Comparison of ENCODE assay signal across 7 cellular contexts in the genomic region with DNA sequence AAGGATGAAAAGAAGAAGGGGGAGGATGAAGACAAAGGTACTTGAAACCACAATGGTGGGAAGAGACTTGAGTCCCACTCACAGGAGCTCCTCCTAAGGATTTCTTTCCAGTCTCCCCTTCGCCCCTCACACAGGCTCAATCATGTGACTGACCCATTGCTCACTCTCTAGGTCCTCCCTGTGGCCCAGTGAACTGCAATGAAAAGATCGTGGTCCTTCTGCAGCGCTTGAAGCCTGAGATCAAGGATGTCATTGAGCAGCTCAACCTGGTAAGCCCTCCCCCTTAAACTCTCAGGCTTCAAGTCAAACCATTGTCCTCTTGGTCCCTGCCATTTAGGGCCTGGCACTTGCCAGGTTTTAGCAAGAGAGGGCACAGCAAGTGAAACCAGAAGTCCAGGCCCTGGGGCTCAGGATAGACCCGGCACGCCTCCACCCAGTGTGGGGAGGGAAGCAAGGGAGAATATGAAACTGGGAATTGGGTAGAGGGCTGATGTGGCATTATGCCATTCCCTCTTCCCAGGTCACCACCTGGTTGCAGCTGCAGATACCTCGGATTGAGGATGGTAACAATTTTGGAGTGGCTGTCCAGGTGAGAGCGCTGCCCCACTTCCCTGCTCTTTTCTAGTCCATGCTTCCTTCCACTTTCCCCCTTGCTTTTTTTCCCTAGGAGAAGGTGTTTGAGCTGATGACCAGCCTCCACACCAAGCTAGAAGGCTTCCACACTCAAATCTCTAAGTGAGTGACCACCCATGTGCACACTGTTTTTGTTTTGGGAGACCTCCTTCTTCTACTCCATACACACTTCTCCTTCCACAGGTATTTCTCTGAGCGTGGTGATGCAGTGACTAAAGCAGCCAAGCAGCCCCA. TPM values are rescaled to one million over a fixed set of nuclear protein-coding genes. Genes with fewer than 3 reads are reported as not detected.
DNase-seq lines count a peak whose midpoint lies in the region; ATAC-seq and TF ChIP-seq lines count a peak whose summit lies in the region.
"Had no signal": no experiment of that assay in that cellular context is flagged by ENCODE, and none has a peak within 500 bp of the region (broad histone marks: within the 10 kb centered on the region; RNA-seq: fewer than 3 reads in every experiment).

No MANE protein-coding gene starts in this region.

- H3K4me1 ChIP-seq in heart right ventricle, result peaks cover 14 to 66% (median 48%) of the 10 kb centered on the region in 9 donors
- H3K4me1 ChIP-seq in vagina, result peaks cover 52% of the 10 kb centered on the region

- H3K9me3 Mint-ChIP-seq in effector memory CD8-positive, alpha-beta T cell, result no peaks in the 10 kb centered on the region

- H3K27ac Mint-ChIP-seq in effector memory CD8-positive, alpha-beta T cell, result peak overlapping the region in 1 of 2 donors; percentile 87

- whole genome bisulfite sequencing in heart right ventricle, 2 donors, result 85 to 93% methylated on average over 8 of the region's 8 CpGs

- no peak for DNase-seq in heart right ventricle
- no peak for DNase-seq in cardiac septum (ENCODE audit: low spot score)
- DNase-seq in effector memory CD8-positive, alpha-beta T cell, result no peak
- DNase-seq in vagina (ENCODE audit: extremely low spot score in 2 of 2), result no peak
- DNase-seq in MG63, result no peak
- no peak for DNase-seq in DMS 273 treated with DMSO at 0.1 percent for 48 hours (lab: John Stamatoyannopoulos, UW)
- DNase-seq: central memory CD4-positive, alpha-beta T cell had no signal

- H3K4me3 ChIP-seq in heart right ventricle (peak overlapping the region in 1 of 10 donors; percentile 99), vagina (no peak overlapping the region), MG63 (no peak overlapping the region)

- no peak for ATAC-seq in heart right ventricle
- no peak for ATAC-seq in effector memory CD8-positive, alpha-beta T cell (replicated peaks)

- intact Hi-C loops in heart right ventricle (cut with DNase I), result no loop called here
- intact Hi-C loops in cardiac septum (cut with DNase I), result loop anchor here (2.0 kb wide), 1 partner anchor 23 kb away; the partner anchor contains the start of gene IRF9
- intact Hi-C loops in vagina (cut with DNase I), result no loop called here

- H3K9me3 ChIP-seq in heart right ventricle (no peaks in the 10 kb centered on the region), vagina (no peaks in the 10 kb centered on the region), MG63 (no peaks in the 10 kb centered on the region)

- no peak for TF ChIP-seq POLR2A in vagina (IDR thresholded peaks at IDR 0.05)

- H3K36me3 Mint-ChIP-seq in effector memory CD8-positive, alpha-beta T cell (ENCODE audit: insufficient read depth), result peaks cover 45% of the 10 kb centered on the region

- TF ChIP-seq CTCF in heart right ventricle (IDR thresholded peaks at IDR 0.05) (no peak), vagina (IDR thresholded peaks at IDR 0.05) (no peak)

- peak overlapping the region; percentile 84 to 96 for H3K4me3 Mint-ChIP-seq in effector memory CD8-positive, alpha-beta T cell

- H3K27ac ChIP-seq in heart right ventricle, result peak overlapping the region in 7 of 10 donors; percentile 5 to 99 (median 97)
- H3K27ac ChIP-seq in vagina, result peak overlapping the region; percentile 10

- H3K27me3 ChIP-seq in heart right ventricle (no peaks in the 10 kb centered on the region), vagina (no peaks in the 10 kb centered on the region), MG63 (no peaks in the 10 kb centered on the region)

- H3K27me3 Mint-ChIP-seq in effector memory CD8-positive, alpha-beta T cell, result no peaks in the 10 kb centered on the region

- peaks cover 36 to 44% of the 10 kb centered on the region in 2 donors for H3K4me1 Mint-ChIP-seq in effector memory CD8-positive, alpha-beta T cell (ENCODE audit: low read depth in 2 of 2)

- peaks cover 0 to 35% (median 20%) of the 10 kb centered on the region in 9 donors for H3K36me3 ChIP-seq in heart right ventricle
- H3K36me3 ChIP-seq in vagina, result peaks cover 0 to 22% of the 10 kb centered on the region in 2 donors
- peaks cover 17% of the 10 kb centered on the region for H3K36me3 ChIP-seq in MG63

RNA-seq across cellular contexts. Expression of gene PSME1, which starts 1.8 kb away (rescaled TPM):
- total RNA-seq in heart right ventricle (100 to 1,000 TPM in 5 of 10 donors, 10 to 100 TPM in 5; 84.3 to 341 (median 100.0) TPM), cardiac septum (61.3 TPM), vagina (118 TPM)
- polyA plus RNA-seq in heart right ventricle, result 100 to 1,000 TPM; 138 to 149 TPM
- total RNA-seq in MG63 (2014; rRNA removed; shearing (Covaris generic); ENCODE audit: low replicate concordance), result 37.5 and 39.3 TPM in 2 replicates

RNA-seq across cellular contexts. Expression of gene EMC9, which starts 3.6 kb away (rescaled TPM):
- total RNA-seq in heart right ventricle, result 10 to 100 TPM; 10.2 to 18.8 (median 13.3) TPM
- 10 to 100 TPM; 27.2 to 44.3 TPM for polyA plus RNA-seq in heart right ventricle
- total RNA-seq in cardiac septum, result 14.6 TPM
- 23.8 TPM for total RNA-seq in vagina
- total RNA-seq in MG63 (2014; rRNA removed; shearing (Covaris generic); ENCODE audit: low replicate concordance), result 7.2 and 15.7 TPM in 2 replicates

RNA-seq across cellular contexts. Expression of gene FITM1, which starts 7.3 kb away (rescaled TPM):
- total RNA-seq in heart right ventricle (100 to 1,000 TPM; 105 to 176 (median 131) TPM), cardiac septum (112 TPM), vagina (not detected)
- polyA plus RNA-seq in heart right ventricle, result 100 to 1,000 TPM in 1 of 2 donors, 10 to 100 TPM in 1; 77.0 to 247 TPM
- total RNA-seq in MG63 (2014; rRNA removed; shearing (Covaris generic); ENCODE audit: low replicate concordance), result 0.79 TPM in 1 of 2 replicates, not detected in the other

RNA-seq across cellular contexts. Expression of gene PSME2, which starts 8.6 kb away (rescaled TPM):
- 100 to 1,000 TPM in 3 of 10 donors, 10 to 100 TPM in 7; 62.6 to 347 (median 85.0) TPM for total RNA-seq in heart right ventricle
- 100 to 1,000 TPM; 124 to 290 TPM for polyA plus RNA-seq in heart right ventricle
- 49.7 TPM for total RNA-seq in cardiac septum
- total RNA-seq in vagina, result 131 TPM
- 84.9 and 111 TPM in 2 replicates for total RNA-seq in MG63 (2014; rRNA removed; shearing (Covaris generic); ENCODE audit: low replicate concordance)

RNA-seq across cellular contexts. Expression of gene RNF31, which starts 9.5 kb away (rescaled TPM):
- total RNA-seq in heart right ventricle (10 to 100 TPM; 27.5 to 52.6 (median 34.8) TPM), cardiac septum (31.3 TPM), vagina (87.9 TPM)
- 10 to 100 TPM; 39.4 to 92.9 TPM for polyA plus RNA-seq in heart right ventricle
- total RNA-seq in MG63 (2014; rRNA removed; shearing (Covaris generic); ENCODE audit: low replicate concordance), result 39.6 and 52.1 TPM in 2 replicates

Comparison
In these comparisons a context has a peak if more than half of its experiments do, and no peak if none do; other contexts are left out.
1. RNA of gene FITM1, which starts 7.3 kb away (total RNA-seq): 105 to 176 TPM in heart right ventricle and 112 TPM in cardiac septum (single experiment); 0.79 TPM in MG63 and not detected in vagina (single experiment); every median in the first group is over 10 times any median in the second.